Comparison of ENCODE assay signal across 1 cellular context in the genomic region with DNA sequence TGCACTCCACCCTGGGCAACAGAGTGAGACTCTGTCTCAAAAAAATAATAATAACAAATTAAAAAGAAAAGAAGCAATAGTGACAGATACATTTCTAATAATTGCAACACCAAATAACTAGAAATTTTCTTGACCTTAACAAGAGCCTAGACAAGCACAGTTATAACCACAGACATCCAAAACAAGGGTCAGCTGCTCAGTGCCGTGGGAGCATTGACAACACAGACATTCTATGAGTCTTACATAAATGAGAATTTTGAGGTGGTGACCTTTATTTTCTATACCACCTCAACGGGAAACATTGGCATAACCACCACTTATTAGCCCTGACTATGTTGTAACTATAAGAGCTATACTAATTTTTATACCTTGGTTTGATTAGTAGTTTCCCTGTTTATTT.
TF ChIP-seq lines count a peak whose summit lies in the region.

No MANE protein-coding gene starts in this region.

TF ChIP-seq in HCT116, 20 proteins besides CTCF, POLR2A, EP300 and RAD21 (continued from another document):
- TF ChIP-seq, protein P1, sequence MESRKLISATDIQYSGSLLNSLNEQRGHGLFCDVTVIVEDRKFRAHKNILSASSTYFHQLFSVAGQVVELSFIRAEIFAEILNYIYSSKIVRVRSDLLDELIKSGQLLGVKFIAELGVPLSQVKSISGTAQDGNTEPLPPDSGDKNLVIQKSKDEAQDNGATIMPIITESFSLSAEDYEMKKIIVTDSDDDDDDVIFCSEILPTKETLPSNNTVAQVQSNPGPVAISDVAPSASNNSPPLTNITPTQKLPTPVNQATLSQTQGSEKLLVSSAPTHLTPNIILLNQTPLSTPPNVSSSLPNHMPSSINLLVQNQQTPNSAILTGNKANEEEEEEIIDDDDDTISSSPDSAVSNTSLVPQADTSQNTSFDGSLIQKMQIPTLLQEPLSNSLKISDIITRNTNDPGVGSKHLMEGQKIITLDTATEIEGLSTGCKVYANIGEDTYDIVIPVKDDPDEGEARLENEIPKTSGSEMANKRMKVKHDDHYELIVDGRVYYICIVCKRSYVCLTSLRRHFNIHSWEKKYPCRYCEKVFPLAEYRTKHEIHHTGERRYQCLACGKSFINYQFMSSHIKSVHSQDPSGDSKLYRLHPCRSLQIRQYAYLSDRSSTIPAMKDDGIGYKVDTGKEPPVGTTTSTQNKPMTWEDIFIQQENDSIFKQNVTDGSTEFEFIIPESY (IDR thresholded peaks at IDR 0.05; ENCODE audit: extremely low read depth, insufficient replicate concordance, low read length) = no peak
